In the genomic region with DNA sequence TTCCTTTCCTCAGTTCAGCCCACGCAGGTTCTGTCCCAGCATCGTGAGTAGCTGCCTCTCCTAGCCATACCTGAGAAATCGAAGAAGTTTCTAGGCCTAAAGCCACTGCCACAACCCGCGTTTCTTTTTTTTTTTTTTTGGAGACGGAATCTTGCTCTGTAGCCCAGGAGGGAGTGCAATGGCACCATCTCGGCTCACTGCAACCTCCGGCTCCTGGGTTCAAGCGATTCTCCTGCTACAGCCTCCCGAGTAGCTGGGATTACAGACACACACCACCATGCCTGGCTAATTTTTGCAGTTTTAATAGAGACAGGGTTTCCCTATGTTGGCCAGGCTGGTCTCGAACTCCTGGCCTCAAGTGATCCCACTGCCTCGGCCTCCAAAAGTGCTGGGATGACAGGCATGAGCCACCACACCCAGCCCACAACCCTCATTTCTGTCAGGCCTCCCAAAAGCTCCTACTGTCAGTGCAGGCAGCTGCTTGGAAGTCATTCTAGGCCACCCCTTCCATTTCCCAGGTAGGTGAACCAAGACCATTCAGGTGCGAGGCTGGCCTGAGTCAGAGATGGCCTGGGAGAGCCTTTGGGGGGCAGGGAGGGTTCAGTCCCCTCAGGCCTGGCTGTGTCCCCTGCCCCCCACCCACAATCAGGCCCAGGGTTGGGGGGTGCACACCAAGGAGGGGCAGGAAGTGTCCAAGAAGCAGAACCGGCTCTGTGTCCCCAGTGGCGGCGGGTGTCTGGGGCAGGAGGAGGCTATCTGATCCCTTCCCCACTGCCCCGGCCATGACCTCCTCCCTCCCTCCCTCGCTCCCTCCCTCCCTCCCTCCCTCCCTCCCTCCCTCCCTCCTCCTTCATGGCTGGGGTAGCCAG, we compare ENCODE assay signal across 9 cellular contexts. TPM values are rescaled to one million over a fixed set of nuclear protein-coding genes. Genes with fewer than 3 reads are reported as not detected.
DNase-seq lines count a peak whose midpoint lies in the region; ATAC-seq, FAIRE-seq and TF ChIP-seq lines count a peak whose summit lies in the region.
"Had no signal": no experiment of that assay in that cellular context is flagged by ENCODE, and none has a peak within 500 bp of the region (broad histone marks: within the 10 kb centered on the region; RNA-seq: fewer than 3 reads in every experiment).

No MANE protein-coding gene starts in this region.

- H3K4ac ChIP-seq in H1 (replicated peaks; ENCODE audit: insufficient read length, low read depth, low read length): no peak overlapping the region

- no peaks in the 10 kb centered on the region for H3K27me3 ChIP-seq in DOHH2 (ENCODE audit: control insufficient read depth, low read length)
- no peaks in the 10 kb centered on the region for H3K27me3 ChIP-seq in Peyer's patch
- peaks cover 3 to 22% (median 20%) of the 10 kb centered on the region in 4 experiments for H3K27me3 ChIP-seq in H1 (replicated peaks in 1 of 4; ENCODE audit: control insufficient read depth in 3 of 4, extremely low read depth in 1 of 4, insufficient read depth in 3 of 4, low read length in 3 of 4)
- H3K27me3 ChIP-seq: pancreas had no signal

- H3K4me2 ChIP-seq in DOHH2 (ENCODE audit: low read length) (peak overlapping the region; percentile 93), H1 (ENCODE audit: insufficient read depth in 1 of 2, low read depth in 2 of 2, low read length in 2 of 2) (peak overlapping the region; percentile 54 to 94)

- H2AK5ac ChIP-seq in H1 (ENCODE audit: low read depth, low read length): no peak overlapping the region

- peaks cover 29% of the 10 kb centered on the region for H3K27me3 Mint-ChIP-seq in progenitor cell of endocrine pancreas

- H3K79me1 ChIP-seq in H1 (ENCODE audit: low read depth, low read length): no peaks in the 10 kb centered on the region; the same call in 1 of the 2 replicates

- no peak overlapping the region for H2BK15ac ChIP-seq in H1 (ENCODE audit: low read length)

- H3K18ac ChIP-seq in H1 (ENCODE audit: extremely low read depth, low read length): 0 out of 2 replicates have a peak overlapping the region, but pooled peaks have one; percentile 14

- no peak overlapping the region for H2BK20ac ChIP-seq in H1 (ENCODE audit: low read length)

- peaks cover 38% of the 10 kb centered on the region for H3F3A ChIP-seq in DOHH2 (ENCODE audit: control insufficient read depth, insufficient read depth)

- H3K9me2 ChIP-seq in DOHH2 (replicated peaks; ENCODE audit: control insufficient read depth, low read length): no peaks in the 10 kb centered on the region

- peak overlapping the region; percentile 85 for H3K4me3 Mint-ChIP-seq in progenitor cell of endocrine pancreas (ENCODE audit: low read depth)

- no peaks in the 10 kb centered on the region for H3K36me3 Mint-ChIP-seq in progenitor cell of endocrine pancreas (ENCODE audit: insufficient read depth)

- TF ChIP-seq RAD21 in H1 (IDR thresholded peaks at IDR 0.05 in 1 of 2, conservative IDR thresholded peaks at IDR 0.05 in 1 of 2; ENCODE audit: low read depth in 2 of 2, low read length in 2 of 2): no peak

- no peak for DNase-seq in Peyer's patch
- DNase-seq in H1 (ENCODE audit: low read depth in 1 of 2, low spot score in 2 of 2): no peak
- no peak for DNase-seq in progenitor cell of endocrine pancreas (ENCODE audit: low spot score, unreplicated experiment)
- no peak for DNase-seq in GM12892 (ENCODE audit: insufficient read length)
- DNase-seq in NCI-H1105 (lab: John Stamatoyannopoulos, UW): no peak

- no peak for TF ChIP-seq EP300 in H1 (IDR thresholded peaks at IDR 0.05; ENCODE audit: borderline replicate concordance in 1 of 2, low read depth in 2 of 2, low read length in 2 of 2)

- H3K4me3 ChIP-seq in DOHH2 (ENCODE audit: low read length): peak overlapping the region; percentile 77
- peak overlapping the region in 3 of 4 donors; percentile 41 to 68 (median 65) for H3K4me3 ChIP-seq in Peyer's patch
- H3K4me3 ChIP-seq in H1 (ENCODE audit: extremely low read depth in 1 of 4, insufficient read depth in 2 of 4, low read depth in 3 of 4, low read length in 4 of 4): peak overlapping the region in 1 of 4 experiments; percentile 60; a peak in 1 of 8 replicates

- H3K9me3 Mint-ChIP-seq in progenitor cell of endocrine pancreas (ENCODE audit: low read depth): no peaks in the 10 kb centered on the region

- H2AFZ ChIP-seq in H1 (ENCODE audit: low read length): no peak overlapping the region

- no peak overlapping the region for H4K91ac ChIP-seq in H1 (replicated peaks; ENCODE audit: insufficient read length, low read length)

- H3K9me3 ChIP-seq in DOHH2 (ENCODE audit: control insufficient read depth, insufficient read depth, low read length) (no peaks in the 10 kb centered on the region), Peyer's patch (no peaks in the 10 kb centered on the region), H1 (ENCODE audit: insufficient read depth in 2 of 2, low read depth in 1 of 2, low read length in 1 of 2) (no peaks in the 10 kb centered on the region)
- H3K9me3 ChIP-seq: pancreas had no signal

- no peak for TF ChIP-seq CTCF in DOHH2 (IDR thresholded peaks at IDR 0.05; ENCODE audit: low read depth, low read length, poor library complexity, severe bottlenecking)
- no peak for TF ChIP-seq CTCF in Peyer's patch (IDR thresholded peaks at IDR 0.05)
- TF ChIP-seq CTCF in H1 (IDR thresholded peaks at IDR 0.05; ENCODE audit: control extremely low read depth in 1 of 3, insufficient read depth in 1 of 3, low read depth in 1 of 3, low read length in 3 of 3): no peak
- TF ChIP-seq CTCF in progenitor cell of endocrine pancreas (IDR thresholded peaks at IDR 0.05; ENCODE audit: unreplicated experiment): peak; percentile 15

- H4K20me1 ChIP-seq in DOHH2 (ENCODE audit: control insufficient read depth, insufficient read depth, low read depth, low read length) (no peaks in the 10 kb centered on the region), H1 (replicated peaks in 1 of 2; ENCODE audit: control insufficient read depth in 1 of 2, insufficient read depth in 2 of 2, low read length in 2 of 2) (peaks cover 0 to 5% of the 10 kb centered on the region in 2 experiments)

- H3K23me2 ChIP-seq in H1 (ENCODE audit: low read depth, low read length): peaks cover 11% of the 10 kb centered on the region

- H3K36me3 ChIP-seq in DOHH2 (ENCODE audit: control insufficient read depth, low read length): no peaks in the 10 kb centered on the region
- no peaks in the 10 kb centered on the region for H3K36me3 ChIP-seq in Peyer's patch
- H3K36me3 ChIP-seq in H1 (ENCODE audit: control insufficient read depth in 2 of 4, insufficient read depth in 4 of 4, low read length in 3 of 4): no peaks in the 10 kb centered on the region
- H3K36me3 ChIP-seq: pancreas had no signal

- 81% methylated on average over 8 of the region's 18 CpGs; no CpG with 5 or more reads in 1 of the 2 experiments for WGBS in H1 (ENCODE audit: extremely low coverage in 1 of 2, insufficient coverage in 1 of 2, insufficient read length in 1 of 2, insufficient replicate concordance in 2 of 2, low coverage in 1 of 2, low lambda C conversion rate in 2 of 2, missing lambda C conversion rate in 1 of 2), 2 experiments

- H3K79me2 ChIP-seq in DOHH2 (ENCODE audit: control insufficient read depth, low read length): no peaks in the 10 kb centered on the region
- H3K79me2 ChIP-seq in H1 (ENCODE audit: control insufficient read depth in 1 of 2, insufficient read depth in 2 of 2, low read length in 2 of 2): no peaks in the 10 kb centered on the region

- ATAC-seq in GM18873 (IDR thresholded peaks at IDR 0.05; ENCODE audit: low FRiP score, unreplicated experiment): no peak
- ATAC-seq in HG03025 (IDR thresholded peaks at IDR 0.05; ENCODE audit: low FRiP score, unreplicated experiment): no peak

- no peak overlapping the region for H3K23ac ChIP-seq in H1 (ENCODE audit: insufficient read length)

- H3K4me1 ChIP-seq in DOHH2 (ENCODE audit: control insufficient read depth, low read length) (peaks cover 62% of the 10 kb centered on the region), Peyer's patch (peaks cover 5 to 50% (median 29%) of the 10 kb centered on the region in 4 donors), H1 (replicated peaks in 1 of 4; ENCODE audit: control insufficient read depth in 3 of 4, insufficient read depth in 4 of 4, low read length in 3 of 4) (peaks cover 10 to 24% (median 17%) of the 10 kb centered on the region in 4 experiments)

- H3K14ac ChIP-seq in H1 (ENCODE audit: insufficient read length): no peak overlapping the region

- FAIRE-seq in H1 (lab: Jason Lieb, UNC) (no peak), GM12892 (lab: Jason Lieb, UNC) (no peak)
- FAIRE-seq: pancreas had no signal

- no peak overlapping the region for H4K8ac ChIP-seq in H1 (ENCODE audit: extremely low read depth, insufficient read depth, low read length)

- no peak overlapping the region for H3K56ac ChIP-seq in H1 (replicated peaks; ENCODE audit: insufficient read length, low read depth, low read length)

- no peak overlapping the region for H2BK5ac ChIP-seq in H1 (ENCODE audit: low read depth, low read length)

- peak overlapping the region; percentile 91 for H3K27ac Mint-ChIP-seq in progenitor cell of endocrine pancreas

- H3K4me1 Mint-ChIP-seq in progenitor cell of endocrine pancreas (ENCODE audit: low read depth): peaks cover 29% of the 10 kb centered on the region

- H3K27ac ChIP-seq in DOHH2 (ENCODE audit: low read depth, low read length) (peak overlapping the region; percentile 46), Peyer's patch (peak overlapping the region; percentile 70 to 89 (median 85)), H1 (ENCODE audit: low read depth, low read length) (no peak overlapping the region)

- H3K9ac ChIP-seq in H1 (replicated peaks in 1 of 4; ENCODE audit: extremely low read depth in 1 of 4, low read depth in 3 of 4, low read length in 3 of 4): no peak overlapping the region

- no peak for TF ChIP-seq POLR2A in Peyer's patch (IDR thresholded peaks at IDR 0.05)
- no peak for TF ChIP-seq POLR2A in H1 (IDR thresholded peaks at IDR 0.05; ENCODE audit: control extremely low read depth in 1 of 2, low read depth in 2 of 2, low read length in 2 of 2)
- no peak for TF ChIP-seq POLR2A in GM12892 (IDR thresholded peaks at IDR 0.05; ENCODE audit: low read depth, low read length)

- CTCF ChIA-PET in H1 (lab: Charles Lee; ENCODE audit: partially characterized antibody): interaction anchor here (0.8 to 5.5 kb wide), 6 partner anchors 10 to 52 kb away, joined by 3 to 47 read pairs (median 6); no protein-coding TSS in a partner anchor

- H2BK12ac ChIP-seq in H1 (ENCODE audit: low read depth, low read length): 0 out of 2 replicates have a peak overlapping the region, but pooled peaks have one; percentile 19

- POLR2A ChIA-PET in H1 (lab: Charles Lee; ENCODE audit: partially characterized antibody): interaction anchor here (1.0 kb wide), 1 partner anchor 49 kb away, joined by 4 read pairs; no protein-coding TSS in a partner anchor

- no peak overlapping the region for H4K5ac ChIP-seq in H1 (ENCODE audit: insufficient read length, low read depth, low read length)

- no peak overlapping the region for H2BK120ac ChIP-seq in H1 (replicated peaks; ENCODE audit: low read depth, low read length)

RNA-seq across cellular contexts. Expression of a gene that starts 47.2 kb away (rescaled TPM):
- total RNA-seq in Peyer's patch: 100 to 1,000 TPM in 2 of 4 donors, 10 to 100 TPM in 2; 44.6 to 134 (median 109) TPM
- total RNA-seq in H1 (2021; fragmentation: NEBNext Ultra II Directional; extraction: Animal tissue kit (Norgen Biotek cat#: 25700)): 23.5 and 23.7 TPM in 2 replicates
- polyA plus RNA-seq in H1 (2011; rRNA removed): 15.3 and 24.9 TPM in 2 replicates
- polyA plus RNA-seq in H1 (2011; cell fraction: cytosol; rRNA removed): 11.7 TPM
- polyA plus RNA-seq in H1 (2011; cell fraction: nucleus; rRNA removed): 37.7 TPM
- polyA plus RNA-seq in H1 (2012, experiment 1 of 2): 18.6 to 23.1 TPM (median 21.2 TPM) in 4 replicates
- polyA plus RNA-seq in H1 (2012, experiment 2 of 2): 15.5 TPM
- polyA plus RNA-seq in H1 (2013, experiment 1 of 2): 16.7 TPM
- polyA plus RNA-seq in H1 (2013, experiment 2 of 2): 18.6 TPM
- 8.1 and 8.9 TPM in 2 replicates for polyA minus RNA-seq in H1 (2011; rRNA and poly(A)+ RNA removed)
- 14.1 TPM for polyA minus RNA-seq in H1 (2011; cell fraction: cytosol; rRNA and poly(A)+ RNA removed)
- 14.4 TPM for polyA minus RNA-seq in H1 (2011; cell fraction: nucleus; rRNA and poly(A)+ RNA removed)
- 89.7 and 90.4 TPM in 2 replicates for total RNA-seq in progenitor cell of endocrine pancreas
- 16.8 TPM for polyA plus RNA-seq in GM12892 (2012; ENCODE audit: missing spikeins)
